ENCODE assay signal across 8 cellular contexts in genomic region chr9:93451762-93452709, GRCh38. TPM values are rescaled to one million over a fixed set of nuclear protein-coding genes. Genes with fewer than 3 reads are reported as not detected.
DNase-seq lines count a peak whose midpoint lies in the region; ATAC-seq lines count a peak whose summit lies in the region.

No MANE protein-coding gene starts in this region.

- peak overlapping the region; percentile 88; the same call in 1 of the 2 replicates for H3K27ac ChIP-seq in HUES6 (ENCODE audit: low read depth, low read length)

- H3K9me3 ChIP-seq in HUES6 (ENCODE audit: control insufficient read depth, insufficient read depth, low read depth, low read length): no peaks in the 10 kb centered on the region

- H3K4me1 ChIP-seq in HUES6 (ENCODE audit: control insufficient read depth, insufficient read depth, low read length): peaks cover 6% of the 10 kb centered on the region; the same call in 1 of the 2 replicates

- H3K9ac ChIP-seq in HUES6 (ENCODE audit: low read length): peak overlapping the region; percentile 95

- peak overlapping the region; percentile 99 for H3K4me3 ChIP-seq in HUES6 (ENCODE audit: low read depth, low read length)

- no peaks in the 10 kb centered on the region for H3K27me3 ChIP-seq in HUES6 (ENCODE audit: control insufficient read depth, insufficient read depth, low read length)

- ATAC-seq in left lobe of liver: peak; percentile 39

- peaks cover 18% of the 10 kb centered on the region for H3K36me3 ChIP-seq in HUES6 (ENCODE audit: control insufficient read depth, insufficient read depth, low read length)

- DNase-seq in NCI-H146 (lab: John Stamatoyannopoulos, UW) (peak; percentile 59), NCI-H146 treated with DMSO at 0.1 percent for 48 hours (lab: John Stamatoyannopoulos, UW; ENCODE audit: unreplicated experiment) (no peak), cerebellum (ENCODE audit: low spot score) (peak; percentile 53), left lobe of liver (ENCODE audit: low spot score) (peak; percentile 69), OCI-M2 (lab: John Stamatoyannopoulos, UW; ENCODE audit: unreplicated experiment) (no peak)
- peak; percentile 62 for DNase-seq in activated CD4-positive, CD25-positive, alpha-beta regulatory T cell treated with anti-CD3 and anti-CD28 coated beads, Interleukin-2, amount 50 U/mL, for 72 hours
- DNase-seq in stimulated activated CD4-positive, alpha-beta T cell treated with anti-CD3 and anti-CD28 coated beads, Interleukin-4, amount 100 ng/mL, for 1 hour: peak; percentile 55

RNA-seq across cellular contexts. Expression of gene FAM120A, which starts 0.6 kb away (rescaled TPM):
- total RNA-seq in cerebellum (72.9 TPM), left lobe of liver (72.2 TPM)

RNA-seq across cellular contexts. Expression of gene FAM120AOS, which starts 1.3 kb away (rescaled TPM):
- total RNA-seq in cerebellum (24.7 TPM), left lobe of liver (16.3 TPM)

Comparison
In these comparisons a context has a peak if more than half of its experiments do, and no peak if none do; other contexts are left out.
1. DNase-seq: peak in NCI-H146 (single experiment), activated CD4-positive, CD25-positive, alpha-beta regulatory T cell treated with anti-CD3 and anti-CD28 coated beads, Interleukin-2, amount 50 U/mL, for 72 hours (single experiment), cerebellum (single experiment), left lobe of liver (single experiment) and stimulated activated CD4-positive, alpha-beta T cell treated with anti-CD3 and anti-CD28 coated beads, Interleukin-4, amount 100 ng/mL, for 1 hour (single experiment); none in NCI-H146 treated with DMSO at 0.1 percent for 48 hours (single experiment) and OCI-M2 (single experiment).